Comparison of ENCODE assay signal across 8 cellular contexts in the genomic region with DNA sequence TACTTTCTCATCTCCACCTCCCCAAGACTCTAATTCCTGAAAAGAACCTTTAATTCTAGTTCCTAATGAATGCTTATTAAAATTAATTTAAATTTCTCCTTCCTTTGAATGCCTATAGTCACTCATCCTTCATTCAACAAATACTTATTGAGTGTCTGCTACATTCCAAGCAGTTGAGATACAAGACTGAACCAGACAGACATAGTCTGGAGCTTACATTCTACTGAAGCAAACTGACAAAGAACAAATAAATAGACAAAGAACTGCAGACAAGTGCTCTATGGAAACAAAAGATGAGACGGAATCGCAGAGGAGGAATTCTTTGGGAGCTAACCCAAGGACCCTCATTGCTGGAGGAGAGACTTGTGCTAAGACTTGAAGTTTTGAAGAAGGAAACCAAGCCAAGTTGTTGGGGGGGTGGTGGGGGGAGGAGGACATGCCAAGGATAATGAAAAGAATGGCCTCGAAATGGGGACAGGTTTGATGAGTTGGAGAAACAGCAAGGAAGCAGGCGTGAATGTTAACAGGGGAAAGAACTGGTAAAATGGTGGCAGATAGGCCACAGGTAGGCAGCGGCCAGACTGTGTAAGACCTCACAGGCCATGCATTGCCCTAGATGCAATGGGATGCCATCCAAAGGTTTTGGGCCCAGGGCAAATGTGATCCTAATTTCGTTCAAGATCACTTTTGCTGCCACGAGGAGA. TPM values are rescaled to one million over a fixed set of nuclear protein-coding genes. Genes with fewer than 3 reads are reported as not detected.
DNase-seq lines count a peak whose midpoint lies in the region; ATAC-seq lines count a peak whose summit lies in the region.

No MANE protein-coding gene starts in this region.

- peak overlapping the region; percentile 97 for H3K9ac ChIP-seq in iPS-18a (ENCODE audit: low read length)

- ATAC-seq in stimulated activated effector memory CD8-positive, alpha-beta T cell treated with anti-CD3 and anti-CD28 coated beads, Interleukin-12 subunit alpha, Interleukin-12 subunit beta, amount 100 ng/mL, for 72 hours = no peak
- ATAC-seq in HG02588 (IDR thresholded peaks at IDR 0.05; ENCODE audit: unreplicated experiment) (no peak), GM18511 (IDR thresholded peaks at IDR 0.05; ENCODE audit: unreplicated experiment) (no peak)

- DNase-seq in activated CD8-positive, alpha-beta memory T cell treated with anti-CD3 and anti-CD28 coated beads for 24 hours = peak; percentile 67
- DNase-seq in activated CD8-positive, alpha-beta memory T cell treated with anti-CD3 and anti-CD28 coated beads, Interleukin-2, amount 50 U/mL, for 4 hours = no peak
- DNase-seq in activated T-helper 2 cell treated with anti-CD3 and anti-CD28 coated beads, Interferon-gamma antibody, Interleukin-2, Interleukin-4, amounts not matched to agents 10 μg/mL and 5 μg/mL and 100 μg/mL, durations not matched to agents 14 hours and 24 hours and 36 hours (ENCODE audit: low spot score) = no peak
- no peak for DNase-seq in stimulated activated effector memory CD8-positive, alpha-beta T cell treated with anti-CD3 and anti-CD28 coated beads, Interleukin-12 subunit alpha, Interleukin-12 subunit beta, amount 100 ng/mL, for 72 hours (ENCODE audit: low spot score in 2 of 2)
- no peak for DNase-seq in NCI-H187 (lab: John Stamatoyannopoulos, UW)

- no peaks in the 10 kb centered on the region for H3K27me3 ChIP-seq in iPS-18a (ENCODE audit: control insufficient read depth, insufficient read depth, low read length)

- H3K27ac ChIP-seq in iPS-18a (ENCODE audit: low read length) = peak overlapping the region; percentile 87

- no peaks in the 10 kb centered on the region for H3K27me3 Mint-ChIP-seq in activated T-helper 2 cell treated with anti-CD3 and anti-CD28 coated beads, Interferon-gamma antibody, Interleukin-2, Interleukin-4, amounts not matched to agents 10 μg/mL and 5 μg/mL and 100 μg/mL, durations not matched to agents 14 hours and 24 hours and 36 hours (ENCODE audit: low read depth)

- no peaks in the 10 kb centered on the region for H3K4me1 ChIP-seq in iPS-18a (ENCODE audit: control insufficient read depth, low read depth, low read length)

- peaks cover 48% of the 10 kb centered on the region for H3K36me3 Mint-ChIP-seq in activated T-helper 2 cell treated with anti-CD3 and anti-CD28 coated beads, Interferon-gamma antibody, Interleukin-2, Interleukin-4, amounts not matched to agents 10 μg/mL and 5 μg/mL and 100 μg/mL, durations not matched to agents 14 hours and 24 hours and 36 hours (ENCODE audit: low read depth)
- peaks cover 50% of the 10 kb centered on the region for H3K36me3 Mint-ChIP-seq in stimulated activated effector memory CD8-positive, alpha-beta T cell treated with anti-CD3 and anti-CD28 coated beads, Interleukin-12 subunit alpha, Interleukin-12 subunit beta, amount 100 ng/mL, for 72 hours

- no peaks in the 10 kb centered on the region for H3K9me3 ChIP-seq in iPS-18a (ENCODE audit: control insufficient read depth, low read depth, low read length)

- H3K27ac Mint-ChIP-seq in activated T-helper 2 cell treated with anti-CD3 and anti-CD28 coated beads, Interferon-gamma antibody, Interleukin-2, Interleukin-4, amounts not matched to agents 10 μg/mL and 5 μg/mL and 100 μg/mL, durations not matched to agents 14 hours and 24 hours and 36 hours = peak overlapping the region; percentile 97
- H3K27ac Mint-ChIP-seq in stimulated activated effector memory CD8-positive, alpha-beta T cell treated with anti-CD3 and anti-CD28 coated beads, Interleukin-12 subunit alpha, Interleukin-12 subunit beta, amount 100 ng/mL, for 72 hours = peak overlapping the region; percentile 92

- peak overlapping the region; percentile 96 for H3K4me3 Mint-ChIP-seq in activated T-helper 2 cell treated with anti-CD3 and anti-CD28 coated beads, Interferon-gamma antibody, Interleukin-2, Interleukin-4, amounts not matched to agents 10 μg/mL and 5 μg/mL and 100 μg/mL, durations not matched to agents 14 hours and 24 hours and 36 hours (ENCODE audit: low read depth)
- H3K4me3 Mint-ChIP-seq in stimulated activated effector memory CD8-positive, alpha-beta T cell treated with anti-CD3 and anti-CD28 coated beads, Interleukin-12 subunit alpha, Interleukin-12 subunit beta, amount 100 ng/mL, for 72 hours = peak overlapping the region; percentile 84

- H3K4me1 Mint-ChIP-seq in activated T-helper 2 cell treated with anti-CD3 and anti-CD28 coated beads, Interferon-gamma antibody, Interleukin-2, Interleukin-4, amounts not matched to agents 10 μg/mL and 5 μg/mL and 100 μg/mL, durations not matched to agents 14 hours and 24 hours and 36 hours (ENCODE audit: low read depth) = peaks cover 42% of the 10 kb centered on the region
- H3K4me1 Mint-ChIP-seq in stimulated activated effector memory CD8-positive, alpha-beta T cell treated with anti-CD3 and anti-CD28 coated beads, Interleukin-12 subunit alpha, Interleukin-12 subunit beta, amount 100 ng/mL, for 72 hours = peaks cover 49% of the 10 kb centered on the region

- peak overlapping the region; percentile 99 for H3K4me3 ChIP-seq in iPS-18a (ENCODE audit: low read length)

- intact Hi-C loops in activated T-helper 2 cell treated with anti-CD3 and anti-CD28 coated beads, Interferon-gamma antibody, Interleukin-2, Interleukin-4, amounts not matched to agents 10 μg/mL and 5 μg/mL and 100 μg/mL, durations not matched to agents 14 hours and 24 hours and 36 hours (cut with micrococcal nuclease) = loop anchor here (5.0 kb wide), 1 partner anchor 331 kb away; no protein-coding TSS in a partner anchor

- no peaks in the 10 kb centered on the region for H3K9me3 Mint-ChIP-seq in activated T-helper 2 cell treated with anti-CD3 and anti-CD28 coated beads, Interferon-gamma antibody, Interleukin-2, Interleukin-4, amounts not matched to agents 10 μg/mL and 5 μg/mL and 100 μg/mL, durations not matched to agents 14 hours and 24 hours and 36 hours
- no peaks in the 10 kb centered on the region for H3K9me3 Mint-ChIP-seq in stimulated activated effector memory CD8-positive, alpha-beta T cell treated with anti-CD3 and anti-CD28 coated beads, Interleukin-12 subunit alpha, Interleukin-12 subunit beta, amount 100 ng/mL, for 72 hours

- peaks cover 36% of the 10 kb centered on the region for H3K36me3 ChIP-seq in iPS-18a (ENCODE audit: control insufficient read depth, low read depth, low read length)

RNA-seq across cellular contexts. Expression of gene TDG, which starts 9.7 kb away (rescaled TPM):
- 76.6 and 77.3 TPM in 2 replicates for total RNA-seq in activated T-helper 2 cell treated with anti-CD3 and anti-CD28 coated beads, Interferon-gamma antibody, Interleukin-2, Interleukin-4, amounts not matched to agents 10 μg/mL and 5 μg/mL and 100 μg/mL, durations not matched to agents 14 hours and 24 hours and 36 hours

RNA-seq across cellular contexts. Expression of gene HSP90B1, which starts 25.8 kb away (rescaled TPM):
- 615 and 617 TPM in 2 replicates for total RNA-seq in activated T-helper 2 cell treated with anti-CD3 and anti-CD28 coated beads, Interferon-gamma antibody, Interleukin-2, Interleukin-4, amounts not matched to agents 10 μg/mL and 5 μg/mL and 100 μg/mL, durations not matched to agents 14 hours and 24 hours and 36 hours
